In genomic region chr22:19115628-19116027, GRCh38 we compare ENCODE assay signal across 9 cellular contexts. TPM values are rescaled to one million over a fixed set of nuclear protein-coding genes. Genes with fewer than 3 reads are reported as not detected.
DNase-seq lines count a peak whose midpoint lies in the region; ATAC-seq and TF ChIP-seq lines count a peak whose summit lies in the region.
"Had no signal": no experiment of that assay in that cellular context is flagged by ENCODE, and none has a peak within 500 bp of the region (broad histone marks: within the 10 kb centered on the region; RNA-seq: fewer than 3 reads in every experiment).

No MANE protein-coding gene starts in this region.

- H3K4me1 ChIP-seq in CD8-positive, alpha-beta memory T cell (ENCODE audit: insufficient read depth, low read length): peaks cover 71% of the 10 kb centered on the region

- TF ChIP-seq CTCF in GM20000 (IDR thresholded peaks at IDR 0.05; ENCODE audit: extremely low read depth, missing control alignments) (peak; percentile 42), astrocyte of the cerebellum (IDR thresholded peaks at IDR 0.05; ENCODE audit: low read depth, low read length, missing control alignments) (peak; percentile 5)

- CTCF ChIA-PET in CD8-positive, alpha-beta memory T cell (lab: Charles Lee): interaction anchor here (0.8 to 1.4 kb wide), 5 partner anchors 10 to 515 kb away, joined by 3 to 5 read pairs (median 3); partner anchors contain the start of gene ESS2

- ATAC-seq in GM18520 (IDR thresholded peaks at IDR 0.05; ENCODE audit: unreplicated experiment): no peak

- no peaks in the 10 kb centered on the region for H3K9me3 Mint-ChIP-seq in CD8-positive, alpha-beta memory T cell

- peaks cover 74 to 87% (median 86%) of the 10 kb centered on the region in 3 donors for H3K4me1 Mint-ChIP-seq in CD8-positive, alpha-beta memory T cell

- DNase-seq in CD8-positive, alpha-beta memory T cell: peak in 1 of 5 donors; percentile 42
- DNase-seq in GM20000 (ENCODE audit: low spot score): no peak
- DNase-seq in astrocyte of the cerebellum (ENCODE audit: low read depth): no peak
- peak; percentile 36 for DNase-seq in myocyte (ENCODE audit: low read depth)
- no peak for DNase-seq in NCI-H2196 (lab: John Stamatoyannopoulos, UW; ENCODE audit: unreplicated experiment)
- no peak for DNase-seq in NCI-H1436 treated with DMSO at 0.1 percent for 48 hours (lab: John Stamatoyannopoulos, UW)
- DNase-seq: NCI-H226 had no signal

- H3K27ac ChIP-seq in CD8-positive, alpha-beta memory T cell (ENCODE audit: low read depth, low read length): no peak overlapping the region
- H3K27ac ChIP-seq: thoracic aorta had no signal

- H3K4me3 Mint-ChIP-seq in CD8-positive, alpha-beta memory T cell: peak overlapping the region in 4 of 7 donors; percentile 3 to 26 (median 18)

- H3K27ac Mint-ChIP-seq in CD8-positive, alpha-beta memory T cell: peak overlapping the region; percentile 4 to 87 (median 60)

- H3K27me3 ChIP-seq in CD8-positive, alpha-beta memory T cell (ENCODE audit: insufficient read depth, low read length, poor library complexity, severe bottlenecking): no peaks in the 10 kb centered on the region

- no peak overlapping the region for H3K4me3 ChIP-seq in CD8-positive, alpha-beta memory T cell (ENCODE audit: low read length)
- no peak overlapping the region for H3K4me3 ChIP-seq in astrocyte of the cerebellum (ENCODE audit: low read depth, low read length)
- H3K4me3 ChIP-seq: thoracic aorta had no signal

- H3K9me3 ChIP-seq in CD8-positive, alpha-beta memory T cell (ENCODE audit: low read length): no peaks in the 10 kb centered on the region
- H3K9me3 ChIP-seq: thoracic aorta had no signal

- H3K36me3 Mint-ChIP-seq in CD8-positive, alpha-beta memory T cell: peaks cover 0 to 24% (median 0%) of the 10 kb centered on the region in 3 donors

- peaks cover 3% of the 10 kb centered on the region for H3K36me3 ChIP-seq in CD8-positive, alpha-beta memory T cell (ENCODE audit: insufficient read depth, low read length)
- H3K36me3 ChIP-seq: thoracic aorta had no signal

- no peaks in the 10 kb centered on the region for H3K27me3 Mint-ChIP-seq in CD8-positive, alpha-beta memory T cell

- in situ Hi-C loops in astrocyte of the cerebellum (cut with HindIII; ENCODE audit: low sequenced_read_pairs): no loop called here

- POLR2A ChIA-PET in CD8-positive, alpha-beta memory T cell (lab: Charles Lee): no interaction called here

RNA-seq across cellular contexts. Expression of gene DGCR2, which starts 6.6 kb away (rescaled TPM):
- total RNA-seq in CD8-positive, alpha-beta memory T cell: 10 to 100 TPM; 26.9 to 28.4 TPM
- 51.7 TPM for polyA plus RNA-seq in CD8-positive, alpha-beta memory T cell
- total RNA-seq in myocyte: 60.8 and 63.8 TPM in 2 replicates
- polyA plus RNA-seq in myocyte (2012): 41.6 TPM

RNA-seq across cellular contexts. Expression of gene TSSK2, which starts 15.5 kb away (rescaled TPM):
- total RNA-seq in CD8-positive, alpha-beta memory T cell: not detected
- not detected for polyA plus RNA-seq in CD8-positive, alpha-beta memory T cell
- total RNA-seq in myocyte: not detected in 2 replicates
- polyA plus RNA-seq in myocyte (2012): not detected
- total RNA-seq: thoracic aorta had no signal

RNA-seq across cellular contexts. Expression of gene ESS2, which starts 28.8 kb away (rescaled TPM):
- 10 to 100 TPM; 18.7 to 19.6 TPM for total RNA-seq in CD8-positive, alpha-beta memory T cell
- polyA plus RNA-seq in CD8-positive, alpha-beta memory T cell: 9.3 TPM
- 17.5 and 21.1 TPM in 2 replicates for total RNA-seq in myocyte
- 15.8 TPM for polyA plus RNA-seq in myocyte (2012)

RNA-seq across cellular contexts. Expression of gene GSC2, which starts 34.5 kb away (rescaled TPM):
- not detected for total RNA-seq in CD8-positive, alpha-beta memory T cell
- polyA plus RNA-seq in CD8-positive, alpha-beta memory T cell: not detected
- total RNA-seq in myocyte: not detected in 2 replicates
- polyA plus RNA-seq in myocyte (2012): not detected
- total RNA-seq: thoracic aorta had no signal
